ENCODE assay signal across 20 cellular contexts in genomic region chr10:48611133-48611532, GRCh38.
"Had no signal": no experiment of that assay in that cellular context is flagged by ENCODE, and none has a peak within 500 bp of the region (broad histone marks: within the 10 kb centered on the region; RNA-seq: fewer than 3 reads in every experiment).

No MANE protein-coding gene starts in this region.

- H3K9me3 ChIP-seq: prostate gland, right lobe of liver, testis had no signal

- H3K27me3 ChIP-seq: right lobe of liver, testis, tibial nerve had no signal

- H3K79me2 ChIP-seq: parathyroid adenoma had no signal

- H3K36me3 ChIP-seq: prostate gland, right lobe of liver, tibial nerve had no signal

- H2AFZ ChIP-seq: parathyroid adenoma had no signal

- H3K4me1 Mint-ChIP-seq: central memory CD8-positive, alpha-beta T cell; natural killer cell; neural crest cell; stimulated activated naive CD8-positive, alpha-beta T cell treated with anti-CD3 and anti-CD28 coated beads, Interleukin-15, amount 100 ng/mL, for 72 hours had no signal

- H3K4me1 ChIP-seq: parathyroid adenoma, prostate gland, right lobe of liver, testis, tibial nerve had no signal

- H3K9ac ChIP-seq: parathyroid adenoma had no signal

- H3K9me3 Mint-ChIP-seq: stimulated activated naive B cell treated with anti-CD40 and anti-IgM and Interleukin-4, amounts not matched to agents 10 μg/mL and 1 μg/mL and 100 μg/mL, for 72 hours had no signal

- DNase-seq: erythroblast; foreskin melanocyte; hippocampal formation; left colon; left ventricle myocardium superior; natural killer cell; nucleus accumbens; right lobe of liver; stimulated activated CD4-positive, alpha-beta T cell treated with anti-CD3 and anti-CD28 coated beads, Interleukin-2, amount 100 ng/mL, for 24 hours; stimulated activated CD4-positive, alpha-beta T cell treated with anti-CD3 and anti-CD28 coated beads, Interleukin-4, amount 100 ng/mL, for 4 hours; stimulated activated naive B cell treated with anti-CD40 and anti-IgM and Interleukin-4, amounts not matched to agents 10 μg/mL and 1 μg/mL and 100 μg/mL, for 72 hours; stimulated activated naive CD8-positive, alpha-beta T cell treated with anti-CD3 and anti-CD28 coated beads, Interleukin-15, amount 100 ng/mL, for 72 hours; testis had no signal

- H3K4me3 Mint-ChIP-seq: central memory CD8-positive, alpha-beta T cell; dendritic cell treated with granulocyte-macrophage colony-stimulating factor and Interleukin-4, amounts not matched to agents 40 ng/mL and 50 ng/mL, for 4 days; natural killer cell; neural crest cell; stimulated activated naive B cell treated with anti-CD40 and anti-IgM and Interleukin-4, amounts not matched to agents 10 μg/mL and 1 μg/mL and 100 μg/mL, for 72 hours; stimulated activated naive CD8-positive, alpha-beta T cell treated with anti-CD3 and anti-CD28 coated beads, Interleukin-15, amount 100 ng/mL, for 72 hours had no signal

- ATAC-seq: left colon; left ventricle myocardium superior; natural killer cell; right lobe of liver; stimulated activated naive CD8-positive, alpha-beta T cell treated with anti-CD3 and anti-CD28 coated beads, Interleukin-15, amount 100 ng/mL, for 72 hours had no signal

- H3K27me3 Mint-ChIP-seq: dendritic cell treated with granulocyte-macrophage colony-stimulating factor and Interleukin-4, amounts not matched to agents 40 ng/mL and 50 ng/mL, for 4 days had no signal

- H3K27ac Mint-ChIP-seq: natural killer cell; stimulated activated naive B cell treated with anti-CD40 and anti-IgM and Interleukin-4, amounts not matched to agents 10 μg/mL and 1 μg/mL and 100 μg/mL, for 72 hours; stimulated activated naive CD8-positive, alpha-beta T cell treated with anti-CD3 and anti-CD28 coated beads, Interleukin-15, amount 100 ng/mL, for 72 hours had no signal

- H3K4me3 ChIP-seq: prostate gland, right lobe of liver, skin epidermis, testis, tibial nerve had no signal

- H3K36me3 Mint-ChIP-seq: natural killer cell had no signal

- H3K27ac ChIP-seq: parathyroid adenoma, prostate gland, right lobe of liver, testis, tibial nerve had no signal
